ENCODE assay signal across 35 cellular contexts in the genomic region with DNA sequence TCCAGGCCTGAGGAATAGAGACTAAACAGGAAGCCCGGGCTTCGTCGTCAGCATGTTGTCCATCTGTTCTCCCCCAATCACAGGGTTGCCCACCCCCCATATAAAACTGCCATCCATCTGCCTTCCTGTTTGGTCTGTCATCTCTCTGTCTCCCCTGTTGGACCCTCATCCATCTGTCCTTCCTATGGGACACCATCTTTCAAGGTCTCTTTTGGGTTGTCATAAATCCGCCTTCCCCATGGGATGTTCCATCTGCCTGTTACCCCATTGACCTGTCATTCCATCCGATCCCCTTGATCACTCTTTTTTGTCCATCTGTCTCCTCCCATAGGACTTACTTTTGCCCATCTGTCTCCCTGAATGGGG.
A peak's percentile ranks its signal among the peaks of the same experiment; 100 is the strongest.
DNase-seq lines count a peak whose midpoint lies in the region; ATAC-seq and TF ChIP-seq lines count a peak whose summit lies in the region.
"Had no signal": no experiment of that assay in that cellular context is flagged by ENCODE, and none has a peak within 500 bp of the region (broad histone marks: within the 10 kb centered on the region; RNA-seq: fewer than 3 reads in every experiment).

No MANE protein-coding gene starts in this region.

- no peak overlapping the region for H3T11ph ChIP-seq in H9 (ENCODE audit: low read length)

- H2AFZ ChIP-seq in H9 (ENCODE audit: low read length), result no peak overlapping the region
- H2AFZ ChIP-seq: neural progenitor cell, parathyroid adenoma had no signal

- ATAC-seq in activated CD8-positive, alpha-beta T cell treated with anti-CD3 and anti-CD28 coated beads for 36 hours, result no peak
- no peak for ATAC-seq in body of pancreas

- H3K4me2 ChIP-seq in H9 (ENCODE audit: insufficient read depth, insufficient read length, low read length), result no peak overlapping the region

- H3K9me3 ChIP-seq in A673 (ENCODE audit: low read depth, low read length, poor library complexity, severe bottlenecking) (no peaks in the 10 kb centered on the region), H9 (ENCODE audit: control insufficient read depth, low read depth, low read length) (no peaks in the 10 kb centered on the region), ascending aorta (no peaks in the 10 kb centered on the region), mesodermal cell (ENCODE audit: control insufficient read depth, low read length) (no peaks in the 10 kb centered on the region), transverse colon (no peaks in the 10 kb centered on the region), body of pancreas (no peaks in the 10 kb centered on the region)
- H3K9me3 ChIP-seq: breast epithelium, esophagus muscularis mucosa, thoracic aorta had no signal

- in situ Hi-C loops in transverse colon (cut with MboI; ENCODE audit: low pct_ligation_motif_present in 1 of 4, low pct_unique_long_range_greater_than_20kb in 1 of 4, low sequenced_read_pairs in 3 of 4), result no loop called here

- no peak overlapping the region for H3K4me3 ChIP-seq in A673 (ENCODE audit: low read depth, low read length, poor library complexity, severe bottlenecking)
- no peak overlapping the region for H3K4me3 ChIP-seq in ascending aorta
- no peak overlapping the region for H3K4me3 ChIP-seq in mesodermal cell (ENCODE audit: extremely low read depth, insufficient read depth, low read length, poor library complexity, severe bottlenecking)
- H3K4me3 ChIP-seq in transverse colon, result no peak overlapping the region
- H3K4me3 ChIP-seq in body of pancreas, result no peak overlapping the region
- H3K4me3 ChIP-seq: breast epithelium, coronary artery, esophagus muscularis mucosa, lung, neural progenitor cell, smooth muscle cell, thoracic aorta had no signal

- no peaks in the 10 kb centered on the region for H3K79me2 ChIP-seq in H9 (ENCODE audit: insufficient read depth, low read length)
- H3K79me2 ChIP-seq: parathyroid adenoma had no signal

- no peaks in the 10 kb centered on the region for H4K20me1 ChIP-seq in H9 (ENCODE audit: control insufficient read depth, insufficient read depth, insufficient read length)

- H3K36me3 ChIP-seq in A673 (ENCODE audit: insufficient read depth, low read length, poor library complexity, severe bottlenecking), result no peaks in the 10 kb centered on the region
- H3K36me3 ChIP-seq in ascending aorta, result no peaks in the 10 kb centered on the region
- H3K36me3 ChIP-seq in mesodermal cell (ENCODE audit: control insufficient read depth, insufficient read depth, low read length), result no peaks in the 10 kb centered on the region
- no peaks in the 10 kb centered on the region for H3K36me3 ChIP-seq in transverse colon
- no peaks in the 10 kb centered on the region for H3K36me3 ChIP-seq in body of pancreas (replicated peaks in 1 of 2; ENCODE audit: insufficient read depth in 1 of 2, low read depth in 2 of 2)
- H3K36me3 ChIP-seq: breast epithelium, esophagus muscularis mucosa, neural progenitor cell, thoracic aorta had no signal

- H3K4me1 ChIP-seq in A673 (ENCODE audit: insufficient read depth, low read length, poor library complexity, severe bottlenecking) (peaks cover 74% of the 10 kb centered on the region), H9 (ENCODE audit: insufficient read depth, low read length) (peaks cover 15% of the 10 kb centered on the region; the same call in 1 of the 2 replicates), ascending aorta (peaks cover 5 to 26% of the 10 kb centered on the region in 2 donors), mesodermal cell (ENCODE audit: control insufficient read depth, insufficient read depth, low read length, poor library complexity, severe bottlenecking) (peaks cover 40% of the 10 kb centered on the region), transverse colon (no peaks in the 10 kb centered on the region), body of pancreas (no peaks in the 10 kb centered on the region)
- H3K4me1 ChIP-seq: breast epithelium, parathyroid adenoma had no signal

- no peak overlapping the region for H3K4me3 Mint-ChIP-seq in H9
- no peak overlapping the region for H3K4me3 Mint-ChIP-seq in activated CD8-positive, alpha-beta T cell treated with anti-CD3 and anti-CD28 coated beads for 36 hours
- H3K4me3 Mint-ChIP-seq: activated naive CD4-positive, alpha-beta T cell treated with anti-CD3 and anti-CD28 coated beads, Interleukin-2, amount 50 U/mL, for 24 hours; B cell; CD4-positive, alpha-beta memory T cell; stimulated activated naive CD8-positive, alpha-beta T cell treated with anti-CD3 and anti-CD28 coated beads, Interleukin-15, Interleukin-2, amounts not matched to agents 100 ng/mL and 50 ng/mL, for 24 hours had no signal

- TF ChIP-seq CTCF in A673 (conservative IDR thresholded peaks at IDR 0.05; ENCODE audit: low read depth, low read length), result no peak
- TF ChIP-seq CTCF in H9 (conservative IDR thresholded peaks at IDR 0.05), result no peak
- no peak for TF ChIP-seq CTCF in ascending aorta (IDR thresholded peaks at IDR 0.05)
- TF ChIP-seq CTCF in activated CD8-positive, alpha-beta T cell treated with anti-CD3 and anti-CD28 coated beads for 36 hours (IDR thresholded peaks at IDR 0.05), result no peak
- no peak for TF ChIP-seq CTCF in transverse colon (IDR thresholded peaks at IDR 0.05)
- TF ChIP-seq CTCF in body of pancreas (IDR thresholded peaks at IDR 0.05), result no peak

- no peaks in the 10 kb centered on the region for H3K27me3 ChIP-seq in A673 (replicated peaks; ENCODE audit: insufficient read depth, low read depth, low read length, poor library complexity)
- H3K27me3 ChIP-seq in H9 (ENCODE audit: insufficient read depth, low read length), result no peaks in the 10 kb centered on the region
- no peaks in the 10 kb centered on the region for H3K27me3 ChIP-seq in ascending aorta
- H3K27me3 ChIP-seq in transverse colon, result no peaks in the 10 kb centered on the region
- H3K27me3 ChIP-seq in body of pancreas, result no peaks in the 10 kb centered on the region
- H3K27me3 ChIP-seq: breast epithelium, esophagus muscularis mucosa, neural progenitor cell had no signal

- H3K27ac Mint-ChIP-seq in H9, result peak overlapping the region; percentile 10 to 69 (median 63); a peak in 6 of 7 replicates
- no peak overlapping the region for H3K27ac Mint-ChIP-seq in activated CD8-positive, alpha-beta T cell treated with anti-CD3 and anti-CD28 coated beads for 36 hours
- H3K27ac Mint-ChIP-seq: activated naive CD4-positive, alpha-beta T cell treated with anti-CD3 and anti-CD28 coated beads, Interleukin-2, amount 50 U/mL, for 24 hours; B cell; CD4-positive, alpha-beta memory T cell; neural progenitor cell; stimulated activated naive CD8-positive, alpha-beta T cell treated with anti-CD3 and anti-CD28 coated beads, Interleukin-15, Interleukin-2, amounts not matched to agents 100 ng/mL and 50 ng/mL, for 24 hours had no signal

- H2AK5ac ChIP-seq in H9 (ENCODE audit: insufficient read length, low read length), result no peak overlapping the region

- no peak overlapping the region for H3K18ac ChIP-seq in H9 (ENCODE audit: insufficient read length, low read depth, low read length)

- TF ChIP-seq POLR2A in transverse colon (IDR thresholded peaks at IDR 0.05), result no peak
- TF ChIP-seq POLR2A in body of pancreas (IDR thresholded peaks at IDR 0.05), result no peak

- H3K36me3 Mint-ChIP-seq in H9 (ENCODE audit: insufficient read depth in 1 of 3, low read depth in 3 of 3), result peaks cover 0 to 11% (median 0%) of the 10 kb centered on the region in 3 experiments; a peak in 1 of 7 replicates
- H3K36me3 Mint-ChIP-seq in activated CD8-positive, alpha-beta T cell treated with anti-CD3 and anti-CD28 coated beads for 36 hours (ENCODE audit: low read depth), result no peaks in the 10 kb centered on the region
- H3K36me3 Mint-ChIP-seq: activated naive CD4-positive, alpha-beta T cell treated with anti-CD3 and anti-CD28 coated beads, Interleukin-2, amount 50 U/mL, for 24 hours; CD4-positive, alpha-beta memory T cell had no signal

- POLR2A ChIA-PET in A673 (lab: Charles Lee; ENCODE audit: low non-redundant PET), result no interaction called here
- POLR2A ChIA-PET in activated CD8-positive, alpha-beta T cell treated with anti-CD3 and anti-CD28 coated beads for 36 hours (lab: Charles Lee), result no interaction called here

- H3K4ac ChIP-seq in H9 (ENCODE audit: low read depth, low read length), result no peak overlapping the region

- H3K79me1 ChIP-seq in H9 (ENCODE audit: insufficient read depth, low read depth, low read length, poor library complexity, severe bottlenecking), result no peaks in the 10 kb centered on the region

- no peak overlapping the region for H3K56ac ChIP-seq in H9 (ENCODE audit: insufficient read length, low read depth, low read length)

- no peaks in the 10 kb centered on the region for H3K27me3 Mint-ChIP-seq in H9 (ENCODE audit: low read depth)
- peaks cover 4% of the 10 kb centered on the region for H3K27me3 Mint-ChIP-seq in activated CD8-positive, alpha-beta T cell treated with anti-CD3 and anti-CD28 coated beads for 36 hours

- no peak for TF ChIP-seq EP300 in transverse colon (IDR thresholded peaks at IDR 0.05; ENCODE audit: low read depth)

- no peak overlapping the region for H2BK20ac ChIP-seq in H9 (ENCODE audit: low read depth, low read length, poor library complexity, severe bottlenecking)

- no peaks in the 10 kb centered on the region for H3K23me2 ChIP-seq in H9 (ENCODE audit: insufficient read length, low read depth, low read length, poor library complexity, severe bottlenecking)

- no peak overlapping the region for H2BK15ac ChIP-seq in H9 (ENCODE audit: low read depth, low read length)

- CTCF ChIA-PET in A673 (lab: Charles Lee), result no interaction called here
- CTCF ChIA-PET in activated CD8-positive, alpha-beta T cell treated with anti-CD3 and anti-CD28 coated beads for 36 hours (lab: Charles Lee), result no interaction called here

- H2BK120ac ChIP-seq in H9 (ENCODE audit: low read depth, low read length, poor library complexity, severe bottlenecking), result no peak overlapping the region

- H3K27ac ChIP-seq in A673 (ENCODE audit: low read depth, low read length, poor library complexity, severe bottlenecking) (peak overlapping the region; percentile 74), H9 (ENCODE audit: insufficient read length, low read depth, low read length) (no peak overlapping the region), ascending aorta (peak overlapping the region; percentile 38 to 76), mesodermal cell (ENCODE audit: low read depth, low read length, severe bottlenecking) (peak overlapping the region; percentile 85), transverse colon (peak overlapping the region in 1 of 4 donors; percentile 43), body of pancreas (no peak overlapping the region)
- H3K27ac ChIP-seq: HL-60, parathyroid adenoma, thoracic aorta had no signal

- H3K23ac ChIP-seq in H9 (ENCODE audit: insufficient read length, low read depth, low read length), result no peak overlapping the region

- H2BK12ac ChIP-seq in H9 (ENCODE audit: insufficient read length, low read depth, low read length), result no peak overlapping the region

- H4K5ac ChIP-seq in H9 (ENCODE audit: insufficient read length, low read depth, low read length), result no peak overlapping the region

- BruUV-seq in A673 (replicated peaks; lab: Mats Ljungman, UMichigan), result no TSS peak

- H4K91ac ChIP-seq in H9 (ENCODE audit: insufficient read length, low read depth, low read length), result no peak overlapping the region

- H3K9me3 Mint-ChIP-seq in H9, result peaks cover 0 to 6% of the 10 kb centered on the region in 2 experiments; a peak in 2 of 5 replicates
- no peaks in the 10 kb centered on the region for H3K9me3 Mint-ChIP-seq in activated CD8-positive, alpha-beta T cell treated with anti-CD3 and anti-CD28 coated beads for 36 hours
- H3K9me3 Mint-ChIP-seq: activated naive CD4-positive, alpha-beta T cell treated with anti-CD3 and anti-CD28 coated beads, Interleukin-2, amount 50 U/mL, for 24 hours; CD4-positive, alpha-beta memory T cell; stimulated activated naive CD8-positive, alpha-beta T cell treated with anti-CD3 and anti-CD28 coated beads, Interleukin-15, Interleukin-2, amounts not matched to agents 100 ng/mL and 50 ng/mL, for 24 hours had no signal

- H3K14ac ChIP-seq in H9 (ENCODE audit: insufficient read depth, low read length), result no peak overlapping the region

- H3K4me1 Mint-ChIP-seq in H9, result peaks cover 64 to 66% of the 10 kb centered on the region in 2 experiments
- H3K4me1 Mint-ChIP-seq in activated CD8-positive, alpha-beta T cell treated with anti-CD3 and anti-CD28 coated beads for 36 hours (ENCODE audit: low read depth), result no peaks in the 10 kb centered on the region
- H3K4me1 Mint-ChIP-seq: activated naive CD4-positive, alpha-beta T cell treated with anti-CD3 and anti-CD28 coated beads, Interleukin-2, amount 50 U/mL, for 24 hours; B cell had no signal

- WGBS in H9 (ENCODE audit: extremely low coverage, insufficient read length, low lambda C conversion rate), result no CpG with 5 or more reads among the region's 5 CpGs
- WGBS in mesodermal cell (ENCODE audit: insufficient coverage in 2 of 2), 2 experiments, result 87 to 93% methylated on average over 4 of the region's 5 CpGs
- WGBS in transverse colon (ENCODE audit: low coverage in 1 of 2), 2 donors, result 81% methylated on average over 5 of the region's 5 CpGs; no CpG with 5 or more reads in 1 of the 2 donors
- WGBS in body of pancreas, 2 donors, result 83 to 84% methylated on average over 5 of the region's 5 CpGs

- DNase-seq in A673 (ENCODE audit: low spot score) (no peak), H9 (no peak), ascending aorta (ENCODE audit: low spot score in 2 of 2) (no peak), transverse colon (no peak), body of pancreas (no peak)
- no peak for DNase-seq in activated CD8-positive, alpha-beta T cell treated with anti-CD3 and anti-CD28 coated beads for 36 hours
- no peak for DNase-seq in stimulated activated naive CD4-positive, alpha-beta T cell (lab: John Stamatoyannopoulos, UW)
- DNase-seq: ACHN; activated CD4-positive, alpha-beta T cell treated with anti-CD3 and anti-CD28 coated beads for 48 hours; activated CD8-positive, alpha-beta memory T cell treated with anti-CD3 and anti-CD28 coated beads for 24 hours; activated T-cell treated with anti-CD3 and anti-CD28 coated beads for 4 hours; amniotic stem cell; CD4-positive, alpha-beta memory T cell; EL; foreskin fibroblast; head of caudate nucleus; MM.1S; NCI-H2029; NCI-H69; retina; stimulated activated CD4-positive, alpha-beta T cell treated with anti-CD3 and anti-CD28 coated beads, Interleukin-1b, Interleukin-23, amount 100 ng/mL, for 48 hours; T1000 had no signal

- H4K8ac ChIP-seq in H9 (replicated peaks; ENCODE audit: insufficient read length, low read depth, low read length), result no peak overlapping the region

- intact Hi-C loops in A673 (cut with micrococcal nuclease; ENCODE audit: unreplicated experiment) (no loop called here), ascending aorta (cut with DNase I) (no loop called here), transverse colon (cut with DNase I; ENCODE audit: low total_unique reads) (no loop called here), body of pancreas (cut with DNase I) (no loop called here)
- intact Hi-C loops in activated CD8-positive, alpha-beta T cell treated with anti-CD3 and anti-CD28 coated beads for 36 hours (cut with micrococcal nuclease), result no loop called here

- no peak overlapping the region for H3K9ac ChIP-seq in H9 (ENCODE audit: extremely low read depth, insufficient read length, low read length)
- H3K9ac ChIP-seq: neural progenitor cell, parathyroid adenoma had no signal

- no peak overlapping the region for H2BK5ac ChIP-seq in H9 (ENCODE audit: insufficient read length, low read length)

Comparison
In these comparisons a context has a peak if more than half of its experiments do, and no peak if none do; other contexts are left out.
1. H3K27ac ChIP-seq: peak in A673 (single experiment), ascending aorta (2 of 2) and mesodermal cell (single experiment); none in H9 (single experiment) and body of pancreas (0 of 4).